In the genomic region with DNA sequence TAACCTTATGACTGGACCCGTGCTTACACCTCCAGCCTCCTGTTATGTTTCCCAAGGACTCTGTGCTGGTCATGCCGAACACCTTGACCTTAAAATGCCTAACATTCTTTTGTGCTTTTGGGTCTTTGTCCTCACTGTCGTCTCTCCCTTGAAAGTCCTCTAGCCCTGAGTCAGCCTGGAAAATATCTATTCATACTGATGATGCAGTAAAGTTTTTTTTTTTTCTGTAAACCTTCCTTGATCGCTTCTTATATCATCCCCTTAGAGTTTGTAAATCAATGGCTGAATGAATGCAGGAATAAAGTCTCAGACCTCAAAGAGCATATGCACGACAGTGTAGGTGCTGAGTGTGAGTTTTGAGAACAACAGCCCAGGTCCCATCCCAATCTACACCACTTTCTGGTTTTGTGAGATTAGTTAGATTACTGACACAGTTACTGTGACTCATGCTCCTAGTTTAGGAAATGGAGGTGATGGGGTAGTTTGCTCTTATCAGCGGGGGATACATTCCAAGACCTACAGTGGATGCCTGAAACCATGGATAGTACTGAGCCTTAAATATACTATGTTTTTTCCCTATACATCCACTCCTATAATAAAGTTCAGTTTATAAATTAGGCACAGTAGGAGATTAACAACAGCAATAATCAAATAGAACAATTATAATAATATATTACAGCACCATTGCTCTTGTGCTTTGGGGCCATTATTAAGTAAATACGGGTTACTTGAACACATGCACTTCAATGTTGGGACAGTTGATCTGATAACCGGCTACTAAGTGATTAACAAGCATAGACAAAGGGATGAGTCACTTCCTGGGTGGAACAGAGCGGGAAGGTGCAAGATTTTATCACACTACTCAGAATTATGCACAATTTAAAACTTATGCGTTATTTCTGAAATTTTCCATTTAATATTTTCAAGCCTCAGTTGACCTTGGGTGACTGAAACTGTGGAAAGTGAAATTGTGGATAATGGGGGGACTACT, we compare ENCODE assay signal across 9 cellular contexts. TPM values are rescaled to one million over a fixed set of nuclear protein-coding genes. Genes with fewer than 3 reads are reported as not detected.
DNase-seq lines count a peak whose midpoint lies in the region; ATAC-seq and TF ChIP-seq lines count a peak whose summit lies in the region.
"Had no signal": no experiment of that assay in that cellular context is flagged by ENCODE, and none has a peak within 500 bp of the region (broad histone marks: within the 10 kb centered on the region; RNA-seq: fewer than 3 reads in every experiment).

No MANE protein-coding gene starts in this region.

- H3K4me3 Mint-ChIP-seq in CD14-positive monocyte (no peak overlapping the region), glutamatergic neuron (ENCODE audit: unreplicated experiment) (no peak overlapping the region)

- H3K36me3 Mint-ChIP-seq in CD14-positive monocyte (no peaks in the 10 kb centered on the region), glutamatergic neuron (ENCODE audit: unreplicated experiment) (no peaks in the 10 kb centered on the region)

- H3K4me3 ChIP-seq in epithelial cell of proximal tubule (ENCODE audit: low read depth, low read length): no peak overlapping the region

- peaks cover 22% of the 10 kb centered on the region for H3K4me1 Mint-ChIP-seq in CD14-positive monocyte
- no peaks in the 10 kb centered on the region for H3K4me1 Mint-ChIP-seq in glutamatergic neuron (ENCODE audit: low read depth, unreplicated experiment)

- no peak for ATAC-seq in GM18520 (IDR thresholded peaks at IDR 0.05; ENCODE audit: unreplicated experiment)
- no peak for ATAC-seq in HG02938 (IDR thresholded peaks at IDR 0.05; ENCODE audit: unreplicated experiment)

- DNase-seq in stimulated activated CD4-positive, alpha-beta T cell treated with anti-CD3 and anti-CD28 coated beads, Interleukin-1b, Interleukin-23, amount 100 ng/mL, for 48 hours: peak; percentile 3
- DNase-seq in stimulated activated CD4-positive, alpha-beta T cell treated with anti-CD3 and anti-CD28 coated beads, Interleukin-2, amount 100 ng/mL, for 24 hours: no peak
- peak; percentile 33 to 80 for DNase-seq in SW 1271 (lab: John Stamatoyannopoulos, UW)
- peak; percentile 47 for DNase-seq in epithelial cell of proximal tubule (ENCODE audit: low read depth)
- no peak for DNase-seq in CD14-positive monocyte (ENCODE audit: low spot score)
- DNase-seq in glutamatergic neuron: no peak
- DNase-seq: COR-L47 had no signal

- H3K27me3 Mint-ChIP-seq in CD14-positive monocyte (ENCODE audit: low read depth in 3 of 3) (no peaks in the 10 kb centered on the region), glutamatergic neuron (ENCODE audit: unreplicated experiment) (no peaks in the 10 kb centered on the region)

- TF ChIP-seq CTCF in epithelial cell of proximal tubule (conservative IDR thresholded peaks at IDR 0.05; ENCODE audit: low read depth, low read length): no peak
- no peak for TF ChIP-seq CTCF in CD14-positive monocyte (IDR thresholded peaks at IDR 0.05)
- TF ChIP-seq CTCF in glutamatergic neuron (IDR thresholded peaks at IDR 0.05; ENCODE audit: partially characterized antibody, unreplicated experiment): no peak

- intact Hi-C loops in CD14-positive monocyte (cut with micrococcal nuclease): no loop called here

- H3K9me3 Mint-ChIP-seq in CD14-positive monocyte (no peaks in the 10 kb centered on the region), glutamatergic neuron (ENCODE audit: unreplicated experiment) (no peaks in the 10 kb centered on the region)

- H3K27ac Mint-ChIP-seq in CD14-positive monocyte: no peak overlapping the region
- no peak overlapping the region for H3K27ac Mint-ChIP-seq in glutamatergic neuron (ENCODE audit: unreplicated experiment)

RNA-seq across cellular contexts. Expression of a gene that starts 8.5 kb away (rescaled TPM):
- 0.80 and 1.3 TPM in 2 replicates for total RNA-seq in epithelial cell of proximal tubule
- polyA plus RNA-seq in CD14-positive monocyte: not detected
- total RNA-seq in glutamatergic neuron (ENCODE audit: unreplicated experiment): not detected

RNA-seq across cellular contexts. Expression of a gene that starts 12.4 kb away (rescaled TPM):
- total RNA-seq in epithelial cell of proximal tubule: not detected in 2 replicates
- polyA plus RNA-seq in CD14-positive monocyte: not detected
- not detected for total RNA-seq in glutamatergic neuron (ENCODE audit: unreplicated experiment)

RNA-seq across cellular contexts. Expression of a gene that starts 20.8 kb away (rescaled TPM):
- total RNA-seq in epithelial cell of proximal tubule (not detected in 2 replicates), glutamatergic neuron (ENCODE audit: unreplicated experiment) (not detected)
- polyA plus RNA-seq in CD14-positive monocyte: not detected

RNA-seq across cellular contexts. Expression of a gene that starts 47.2 kb away (rescaled TPM):
- total RNA-seq in epithelial cell of proximal tubule (76.9 and 92.6 TPM in 2 replicates), glutamatergic neuron (ENCODE audit: unreplicated experiment) (36.4 TPM)
- 10 to 100 TPM; 71.9 to 75.0 TPM for polyA plus RNA-seq in CD14-positive monocyte

Comparison
In these comparisons a context has a peak if more than half of its experiments do, and no peak if none do; other contexts are left out.
1. DNase-seq: peak in stimulated activated CD4-positive, alpha-beta T cell treated with anti-CD3 and anti-CD28 coated beads, Interleukin-1b, Interleukin-23, amount 100 ng/mL, for 48 hours (single experiment), SW 1271 (2 of 2) and epithelial cell of proximal tubule (single experiment); none in stimulated activated CD4-positive, alpha-beta T cell treated with anti-CD3 and anti-CD28 coated beads, Interleukin-2, amount 100 ng/mL, for 24 hours (0 of 2), CD14-positive monocyte (single experiment) and glutamatergic neuron (single experiment).